In the genomic region with DNA sequence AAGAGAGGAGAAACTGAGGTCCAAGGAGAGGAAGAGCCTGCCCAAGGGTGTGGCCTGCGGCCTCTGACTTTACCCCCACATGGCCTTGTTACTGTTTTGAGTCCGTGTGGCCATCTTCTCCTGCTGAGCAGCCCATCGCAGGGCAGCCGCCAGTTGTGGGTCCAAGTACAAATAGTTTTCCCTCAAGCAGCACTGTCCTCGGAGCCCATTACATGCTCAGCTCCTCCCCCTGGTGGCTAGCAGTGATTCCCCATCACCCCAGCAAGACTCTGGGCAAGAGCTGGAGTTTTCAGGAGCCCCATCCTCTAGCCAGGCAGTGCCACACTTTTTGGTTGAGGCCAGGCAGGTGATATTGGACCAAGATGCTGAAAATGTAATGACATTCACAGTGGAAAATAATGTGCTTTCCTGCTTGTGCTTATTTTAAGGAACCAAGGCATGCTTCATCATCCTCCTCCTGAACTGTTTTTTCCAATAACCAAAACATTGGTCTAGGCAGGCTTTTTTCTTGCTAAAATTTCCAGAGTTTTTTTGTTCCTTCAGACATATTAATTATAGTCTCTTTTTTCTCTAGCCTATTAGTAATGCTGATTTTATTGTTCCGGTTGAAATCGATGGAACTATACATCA, we compare ENCODE assay signal across 8 cellular contexts. TPM values are rescaled to one million over a fixed set of nuclear protein-coding genes. Genes with fewer than 3 reads are reported as not detected.
DNase-seq lines count a peak whose midpoint lies in the region; ATAC-seq, FAIRE-seq and TF ChIP-seq lines count a peak whose summit lies in the region.

No MANE protein-coding gene starts in this region.

- no peaks in the 10 kb centered on the region for H3K27me3 Mint-ChIP-seq in T-helper 2 cell treated with Interferon-gamma antibody and Interleukin-4, amounts not matched to agents 5 μg/mL and 100 μg/mL, for 36 hours (ENCODE audit: low read depth)
- no peaks in the 10 kb centered on the region for H3K27me3 Mint-ChIP-seq in astrocyte (ENCODE audit: low read depth, unreplicated experiment)

- ATAC-seq in GM19035 (IDR thresholded peaks at IDR 0.05; ENCODE audit: unreplicated experiment) = peak; percentile 88

- peaks cover 2% of the 10 kb centered on the region for H3K4me1 Mint-ChIP-seq in T-helper 2 cell treated with Interferon-gamma antibody and Interleukin-4, amounts not matched to agents 5 μg/mL and 100 μg/mL, for 36 hours (ENCODE audit: low read depth)
- H3K4me1 Mint-ChIP-seq in astrocyte (ENCODE audit: low read depth, unreplicated experiment) = peaks cover 12% of the 10 kb centered on the region

- no CpG with 5 or more reads among the region's 7 CpGs for WGBS in iPS DF 6.9 (ENCODE audit: insufficient coverage, insufficient read length)

- no peak overlapping the region for H3K4me3 Mint-ChIP-seq in T-helper 2 cell treated with Interferon-gamma antibody and Interleukin-4, amounts not matched to agents 5 μg/mL and 100 μg/mL, for 36 hours
- H3K4me3 Mint-ChIP-seq in astrocyte (ENCODE audit: unreplicated experiment) = no peak overlapping the region

- TF ChIP-seq CTCF in BE2C (IDR thresholded peaks at IDR 0.05; ENCODE audit: low read depth, low read length) (peak; percentile 82), astrocyte (IDR thresholded peaks at IDR 0.05; ENCODE audit: insufficient read depth, low read depth, low read length) (peak; percentile 79)

- DNase-seq in BE2C = peak; percentile 68
- DNase-seq in HT1080 (ENCODE audit: low read depth) = peak; percentile 66
- DNase-seq in T-helper 2 cell treated with Interferon-gamma antibody and Interleukin-4, amounts not matched to agents 5 μg/mL and 100 μg/mL, for 36 hours (ENCODE audit: low spot score) = peak; percentile 42
- peak; percentile 26 for DNase-seq in astrocyte (ENCODE audit: low read depth)
- DNase-seq in iPS DF 6.9 (ENCODE audit: low read depth, low spot score) = peak; percentile 66
- peak; percentile 72 for DNase-seq in stimulated activated CD4-positive, alpha-beta T cell treated with anti-CD3 and anti-CD28 coated beads, Interleukin-15, amount 100 ng/mL, for 24 hours
- no peak for DNase-seq in NCI-H187 treated with DMSO at 0.1 percent for 48 hours (lab: John Stamatoyannopoulos, UW)

- H3K9me3 ChIP-seq in BE2C (no peaks in the 10 kb centered on the region), astrocyte (ENCODE audit: insufficient read depth, low read depth, low read length) (no peaks in the 10 kb centered on the region), iPS DF 6.9 (ENCODE audit: control insufficient read depth, insufficient read depth, low read length) (no peaks in the 10 kb centered on the region)

- H3K27me3 ChIP-seq in BE2C (no peaks in the 10 kb centered on the region), astrocyte (ENCODE audit: insufficient read depth, low read length) (no peaks in the 10 kb centered on the region), iPS DF 6.9 (ENCODE audit: control insufficient read depth, insufficient read depth, low read length) (no peaks in the 10 kb centered on the region)

- no peak overlapping the region for H3K4me2 ChIP-seq in astrocyte (ENCODE audit: low read length)

- H3K27ac ChIP-seq in astrocyte (ENCODE audit: low read depth, low read length) (no peak overlapping the region), iPS DF 6.9 (ENCODE audit: low read length) (no peak overlapping the region)

- no peaks in the 10 kb centered on the region for H3K36me3 Mint-ChIP-seq in T-helper 2 cell treated with Interferon-gamma antibody and Interleukin-4, amounts not matched to agents 5 μg/mL and 100 μg/mL, for 36 hours (ENCODE audit: low read depth)
- H3K36me3 Mint-ChIP-seq in astrocyte (ENCODE audit: low read depth, unreplicated experiment) = peaks cover 17% of the 10 kb centered on the region

- no peak overlapping the region for H3K27ac Mint-ChIP-seq in T-helper 2 cell treated with Interferon-gamma antibody and Interleukin-4, amounts not matched to agents 5 μg/mL and 100 μg/mL, for 36 hours
- no peak overlapping the region for H3K27ac Mint-ChIP-seq in astrocyte (ENCODE audit: unreplicated experiment)

- H3K79me2 ChIP-seq in astrocyte (ENCODE audit: insufficient read depth, low read length) = no peaks in the 10 kb centered on the region

- H3K4me1 ChIP-seq in BE2C (no peaks in the 10 kb centered on the region), astrocyte (ENCODE audit: insufficient read depth, low read length) (no peaks in the 10 kb centered on the region), iPS DF 6.9 (ENCODE audit: control insufficient read depth, insufficient read depth, low read length) (no peaks in the 10 kb centered on the region; the same call in 1 of the 2 replicates)

- H2AFZ ChIP-seq in astrocyte (ENCODE audit: low read depth, low read length) = no peak overlapping the region

- no peak for FAIRE-seq in astrocyte (lab: Jason Lieb, UNC)

- H3K36me3 ChIP-seq in BE2C (no peaks in the 10 kb centered on the region), astrocyte (ENCODE audit: insufficient read depth, low read length) (no peaks in the 10 kb centered on the region), iPS DF 6.9 (ENCODE audit: control insufficient read depth, insufficient read depth, low read length) (no peaks in the 10 kb centered on the region)

- H3K9me3 Mint-ChIP-seq in T-helper 2 cell treated with Interferon-gamma antibody and Interleukin-4, amounts not matched to agents 5 μg/mL and 100 μg/mL, for 36 hours = no peaks in the 10 kb centered on the region
- H3K9me3 Mint-ChIP-seq in astrocyte (ENCODE audit: unreplicated experiment) = no peaks in the 10 kb centered on the region

- no peaks in the 10 kb centered on the region for H4K20me1 ChIP-seq in astrocyte (ENCODE audit: insufficient read depth, low read length)

- no peak overlapping the region for H3K9ac ChIP-seq in astrocyte (ENCODE audit: low read length)

- no peak overlapping the region for H3K4me3 ChIP-seq in BE2C (ENCODE audit: low read depth, low read length)
- no peak overlapping the region for H3K4me3 ChIP-seq in astrocyte (ENCODE audit: insufficient read depth, low read depth, low read length)
- H3K4me3 ChIP-seq in iPS DF 6.9 (ENCODE audit: low read length) = no peak overlapping the region

RNA-seq across cellular contexts. Expression of a gene that starts 23.2 kb away (rescaled TPM):
- 12.7 TPM for polyA plus RNA-seq in BE2C (2012; ENCODE audit: insufficient read depth, insufficient read length, low read depth)
- total RNA-seq in HT1080 (2014; rRNA removed; shearing (Covaris generic)) = 1.0 and 1.1 TPM in 2 replicates
- 1.1 and 1.2 TPM in 2 replicates for polyA plus RNA-seq in HT1080 (2015; cell fraction: cytosol; rRNA removed)
- polyA plus RNA-seq in HT1080 (2015; cell fraction: nucleus; rRNA removed) = 4.0 and 4.3 TPM in 2 replicates
- total RNA-seq in astrocyte = 1.0 and 1.5 TPM in 2 replicates
